11 cellular contexts compared by ENCODE assay signal in genomic region chr12:6770600-6770999, GRCh38. TPM values are rescaled to one million over a fixed set of nuclear protein-coding genes. Genes with fewer than 3 reads are reported as not detected.
DNase-seq lines count a peak whose midpoint lies in the region; ATAC-seq and TF ChIP-seq lines count a peak whose summit lies in the region.
"Had no signal": no experiment of that assay in that cellular context is flagged by ENCODE, and none has a peak within 500 bp of the region (broad histone marks: within the 10 kb centered on the region; RNA-seq: fewer than 3 reads in every experiment).

No MANE protein-coding gene starts in this region.

- H3K27me3 ChIP-seq in Caco-2 (replicated peaks; ENCODE audit: control insufficient read depth, insufficient read depth, low read length) = no peaks in the 10 kb centered on the region
- peaks cover under 1% of the 10 kb centered on the region for H3K27me3 ChIP-seq in CD8-positive, alpha-beta T cell (ENCODE audit: insufficient read depth, low read length)

- CTCF ChIA-PET in Caco-2 (lab: Charles Lee) = interaction anchor here (0.6 to 3.0 kb wide), 3 partner anchors 10 to 71 kb away, joined by 3 to 18 read pairs (median 8); partner anchors contain the start of gene MLF2
- CTCF ChIA-PET in CD8-positive, alpha-beta T cell (lab: Charles Lee) = interaction anchor here (0.9 to 23.2 kb wide), 4 partner anchors 9 to 343 kb away, joined by 3 to 403 read pairs (median 44); partner anchors contain the start of gene MLF2

- BruUV-seq in Caco-2 (replicated peaks; lab: Mats Ljungman, UMichigan) = no TSS peak

- H3K4me1 ChIP-seq in Caco-2 = peaks cover 23% of the 10 kb centered on the region
- peaks cover 28% of the 10 kb centered on the region for H3K4me1 ChIP-seq in mesodermal cell (ENCODE audit: control insufficient read depth, insufficient read depth, low read length, poor library complexity, severe bottlenecking)
- H3K4me1 ChIP-seq in CD8-positive, alpha-beta T cell (ENCODE audit: insufficient read depth, low read length) = peaks cover 48% of the 10 kb centered on the region

- peaks cover 10% of the 10 kb centered on the region; the same call in 1 of the 2 replicates for H3K36me3 ChIP-seq in Caco-2 (ENCODE audit: control insufficient read depth, insufficient read depth, low read length)
- H3K36me3 ChIP-seq in mesodermal cell (ENCODE audit: control insufficient read depth, insufficient read depth, low read length) = peaks cover 44% of the 10 kb centered on the region
- no peaks in the 10 kb centered on the region for H3K36me3 ChIP-seq in CD8-positive, alpha-beta T cell (ENCODE audit: insufficient read depth, low read length)

- peaks cover 13% of the 10 kb centered on the region for H3K36me3 Mint-ChIP-seq in Caco-2 (ENCODE audit: insufficient read depth, unreplicated experiment)
- no peaks in the 10 kb centered on the region for H3K36me3 Mint-ChIP-seq in CD8-positive, alpha-beta T cell

- peaks cover 38% of the 10 kb centered on the region for H3K4me1 Mint-ChIP-seq in Caco-2 (ENCODE audit: low read depth, unreplicated experiment)
- H3K4me1 Mint-ChIP-seq in CD8-positive, alpha-beta T cell (ENCODE audit: low read depth) = peaks cover 52% of the 10 kb centered on the region

- DNase-seq in Caco-2 = no peak
- DNase-seq in CD8-positive, alpha-beta T cell = no peak
- DNase-seq in left colon = no peak
- DNase-seq: erythroblast; GF-D8; retina; SIG-M5; stimulated activated CD4-positive, alpha-beta T cell treated with anti-CD3 and anti-CD28 coated beads, Interleukin-4, amount 100 ng/mL, for 24 hours had no signal

- TF ChIP-seq CTCF in Caco-2 (IDR thresholded peaks at IDR 0.05; ENCODE audit: insufficient read depth in 1 of 2, low read depth in 1 of 2, low read length in 1 of 2, severe bottlenecking in 1 of 2, unreplicated experiment in 1 of 2) (no peak), VCaP (conservative IDR thresholded peaks at IDR 0.05) (no peak)
- no peak for TF ChIP-seq CTCF in CD8-positive, alpha-beta T cell (IDR thresholded peaks at IDR 0.05)

- H3K9me3 ChIP-seq in Caco-2 (no peaks in the 10 kb centered on the region), mesodermal cell (ENCODE audit: control insufficient read depth, low read length) (no peaks in the 10 kb centered on the region)
- no peaks in the 10 kb centered on the region for H3K9me3 ChIP-seq in CD8-positive, alpha-beta T cell (ENCODE audit: low read length)

- H3K27me3 Mint-ChIP-seq in Caco-2 (ENCODE audit: insufficient read depth, unreplicated experiment) = no peaks in the 10 kb centered on the region
- peaks cover 41% of the 10 kb centered on the region for H3K27me3 Mint-ChIP-seq in CD8-positive, alpha-beta T cell (ENCODE audit: low read depth)

- no peaks in the 10 kb centered on the region for H3K9me3 Mint-ChIP-seq in Caco-2 (ENCODE audit: unreplicated experiment)
- no peaks in the 10 kb centered on the region for H3K9me3 Mint-ChIP-seq in CD8-positive, alpha-beta T cell

- H3K4me3 ChIP-seq in Caco-2 (ENCODE audit: low read depth, low read length) = no peak overlapping the region
- no peak overlapping the region for H3K4me3 ChIP-seq in mesodermal cell (ENCODE audit: extremely low read depth, insufficient read depth, low read length, poor library complexity, severe bottlenecking)
- no peak overlapping the region for H3K4me3 ChIP-seq in CD8-positive, alpha-beta T cell (ENCODE audit: low read depth, low read length)

- POLR2A ChIA-PET in Caco-2 (lab: Charles Lee) = interaction anchor here (0.5 kb wide), 1 partner anchor 237 kb away, joined by 8 read pairs; the partner anchor contains the start of gene GAPDH
- POLR2A ChIA-PET in CD8-positive, alpha-beta T cell (lab: Charles Lee) = interaction anchor here (1.0 kb wide), 1 partner anchor 18 kb away, joined by 3 read pairs; the partner anchor contains the start of gene MLF2

- H3K4me3 Mint-ChIP-seq in Caco-2 (ENCODE audit: unreplicated experiment) = peak overlapping the region; percentile 41
- no peak overlapping the region for H3K4me3 Mint-ChIP-seq in CD8-positive, alpha-beta T cell

- intact Hi-C loops in Caco-2 (cut with micrococcal nuclease; ENCODE audit: unreplicated experiment) (no loop called here), left colon (cut with DNase I, micrococcal nuclease) (no loop called here)
- intact Hi-C loops in CD8-positive, alpha-beta T cell (cut with DNase I, micrococcal nuclease) = loop anchor here in 1 of 2 experiments (10.0 kb wide), 1 partner anchor 346 kb away; no protein-coding TSS in a partner anchor

- no peak for ATAC-seq in CD8-positive, alpha-beta T cell
- ATAC-seq in GM19467 (IDR thresholded peaks at IDR 0.05; ENCODE audit: unreplicated experiment) = no peak
- ATAC-seq in left colon = no peak

- peak overlapping the region; percentile 97; the same call in 1 of the 2 replicates for H3K27ac ChIP-seq in VCaP
- H3K27ac ChIP-seq in mesodermal cell (ENCODE audit: low read depth, low read length, severe bottlenecking) = peak overlapping the region; percentile 12
- H3K27ac ChIP-seq in CD8-positive, alpha-beta T cell (ENCODE audit: low read depth, low read length) = no peak overlapping the region

- no peak overlapping the region for H3K27ac Mint-ChIP-seq in Caco-2 (ENCODE audit: unreplicated experiment)
- H3K27ac Mint-ChIP-seq in CD8-positive, alpha-beta T cell = no peak overlapping the region

- 80 to 96% methylated on average over 2 of the region's 10 CpGs for WGBS in mesodermal cell (ENCODE audit: insufficient coverage in 2 of 2), 2 experiments

RNA-seq across cellular contexts. Expression of gene LAG3, which starts 1.7 kb away (rescaled TPM):
- 1.9 and 3.2 TPM in 2 replicates for total RNA-seq in Caco-2 (2022)
- polyA plus RNA-seq in mesodermal cell (2013, experiment 1 of 2) = 2.0 TPM
- polyA plus RNA-seq in mesodermal cell (2013, experiment 2 of 2) = 2.3 TPM
- 1 to 10 TPM; 8.5 to 9.3 TPM for total RNA-seq in CD8-positive, alpha-beta T cell
- 1 to 10 TPM in 1 of 2 donors, under 1 TPM in 1; 0.89 to 1.6 TPM for total RNA-seq in left colon

RNA-seq across cellular contexts. Expression of gene PTMS, which starts 4.4 kb away (rescaled TPM):
- 264 and 285 TPM in 2 replicates for total RNA-seq in Caco-2 (2022)
- polyA plus RNA-seq in mesodermal cell (2013, experiment 1 of 2) = 585 TPM
- polyA plus RNA-seq in mesodermal cell (2013, experiment 2 of 2) = 569 TPM
- 1 to 10 TPM; 4.7 to 5.2 TPM for total RNA-seq in CD8-positive, alpha-beta T cell
- 100 to 1,000 TPM in 1 of 2 donors, 10 to 100 TPM in 1; 89.6 to 123 TPM for total RNA-seq in left colon

RNA-seq across cellular contexts. Expression of gene MLF2, which starts 17.7 kb away (rescaled TPM):
- total RNA-seq in Caco-2 (2022) = 303 and 309 TPM in 2 replicates
- 216 TPM for polyA plus RNA-seq in mesodermal cell (2013, experiment 1 of 2)
- polyA plus RNA-seq in mesodermal cell (2013, experiment 2 of 2) = 188 TPM
- 100 to 1,000 TPM; 106 to 111 TPM for total RNA-seq in CD8-positive, alpha-beta T cell
- 100 to 1,000 TPM; 167 to 180 TPM for total RNA-seq in left colon

RNA-seq across cellular contexts. Expression of gene CD4, which starts 18.7 kb away (rescaled TPM):
- not detected in 2 replicates for total RNA-seq in Caco-2 (2022)
- 6.0 TPM for polyA plus RNA-seq in mesodermal cell (2013, experiment 1 of 2)
- polyA plus RNA-seq in mesodermal cell (2013, experiment 2 of 2) = 6.5 TPM
- under 1 TPM; 0.54 to 1.00 TPM for total RNA-seq in CD8-positive, alpha-beta T cell
- 10 to 100 TPM in 1 of 2 donors, 1 to 10 TPM in 1; 4.3 to 18.1 TPM for total RNA-seq in left colon

RNA-seq across cellular contexts. Expression of gene COPS7A, which starts 46.8 kb away (rescaled TPM):
- total RNA-seq in Caco-2 (2022) (56.8 and 61.9 TPM in 2 replicates), left colon (10 to 100 TPM; 37.2 to 40.8 TPM)
- polyA plus RNA-seq in mesodermal cell (2013, experiment 1 of 2) = 45.2 TPM
- 37.3 TPM for polyA plus RNA-seq in mesodermal cell (2013, experiment 2 of 2)
- total RNA-seq in CD8-positive, alpha-beta T cell = 10 to 100 TPM; 11.0 to 11.1 TPM

Comparison
In these comparisons a context has a peak if more than half of its experiments do, and no peak if none do; other contexts are left out.
1. RNA of gene PTMS, which starts 4.4 kb away (total RNA-seq): 264 to 285 TPM in Caco-2 and 89.6 to 123 TPM in left colon; 4.7 to 5.2 TPM in CD8-positive, alpha-beta T cell; every median in the first group is over 10 times any median in the second.